ENCODE assay signal across 10 cellular contexts in genomic region chr6:12291785-12292604, GRCh38. TPM values are rescaled to one million over a fixed set of nuclear protein-coding genes. Genes with fewer than 3 reads are reported as not detected.
DNase-seq lines count a peak whose midpoint lies in the region; ATAC-seq, FAIRE-seq and TF ChIP-seq lines count a peak whose summit lies in the region.
"Had no signal": no experiment of that assay in that cellular context is flagged by ENCODE, and none has a peak within 500 bp of the region (broad histone marks: within the 10 kb centered on the region; RNA-seq: fewer than 3 reads in every experiment).

No MANE protein-coding gene starts in this region.

- peaks cover 1% of the 10 kb centered on the region for H3K36me3 ChIP-seq in bronchial epithelial cell (ENCODE audit: control insufficient read depth, insufficient read depth, low read length)

- no peak overlapping the region for H3K27ac Mint-ChIP-seq in activated naive CD4-positive, alpha-beta T cell treated with anti-CD3 and anti-CD28 coated beads, Interleukin-2, amount 10 ng/mL, durations not matched to agents 7 days and 5 days
- H3K27ac Mint-ChIP-seq: activated T-helper 2 cell treated with anti-CD3 and anti-CD28 coated beads, Interferon-gamma antibody, Interleukin-2, Interleukin-4, amounts not matched to agents 10 μg/mL and 5 μg/mL and 100 μg/mL, durations not matched to agents 14 hours and 24 hours and 36 hours had no signal

- no peak for FAIRE-seq in bronchial epithelial cell (lab: Jason Lieb, UNC)

- H3K9me3 Mint-ChIP-seq in activated naive CD4-positive, alpha-beta T cell treated with anti-CD3 and anti-CD28 coated beads, Interleukin-2, amount 10 ng/mL, durations not matched to agents 7 days and 5 days = no peaks in the 10 kb centered on the region
- H3K9me3 Mint-ChIP-seq: activated T-helper 2 cell treated with anti-CD3 and anti-CD28 coated beads, Interferon-gamma antibody, Interleukin-2, Interleukin-4, amounts not matched to agents 10 μg/mL and 5 μg/mL and 100 μg/mL, durations not matched to agents 14 hours and 24 hours and 36 hours had no signal

- intact Hi-C loops in lower leg skin (cut with DNase I; ENCODE audit: low total_unique reads) (no loop called here), head of caudate nucleus (cut with DNase I) (loop anchor here (10.0 kb wide), 1 partner anchor 313 kb away; no protein-coding TSS in a partner anchor)

- peak overlapping the region; percentile 99; the same call in 1 of the 2 replicates for H3K27ac ChIP-seq in 22Rv1

- H3K4me3 ChIP-seq in HFF-Myc (replicated peaks; ENCODE audit: low read depth, low read length) (peak overlapping the region; percentile 55), bronchial epithelial cell (ENCODE audit: low read depth, low read length) (peak overlapping the region; percentile 48), lower leg skin (ENCODE audit: low read depth, poor library complexity, severe bottlenecking) (peak overlapping the region; percentile 16)

- TF ChIP-seq POLR2A in lower leg skin (IDR thresholded peaks at IDR 0.05) = no peak

- TF ChIP-seq CTCF in 22Rv1 (IDR thresholded peaks at IDR 0.05) (peak; percentile 33), HFF-Myc (IDR thresholded peaks at IDR 0.05; ENCODE audit: low read depth, low read length, missing control alignments) (peak; percentile 21), bronchial epithelial cell (IDR thresholded peaks at IDR 0.05; ENCODE audit: insufficient read depth, low read length, severe bottlenecking) (peak; percentile 39), lower leg skin (IDR thresholded peaks at IDR 0.05) (no peak)

- no peak overlapping the region for H3K4me3 Mint-ChIP-seq in activated naive CD4-positive, alpha-beta T cell treated with anti-CD3 and anti-CD28 coated beads, Interleukin-2, amount 10 ng/mL, durations not matched to agents 7 days and 5 days

- no peak for DNase-seq in HFF-Myc (ENCODE audit: extremely low read depth, low read depth)
- DNase-seq in bronchial epithelial cell (ENCODE audit: low read depth) = peak; percentile 55
- DNase-seq in lower leg skin (ENCODE audit: low spot score in 2 of 2) = no peak
- DNase-seq in head of caudate nucleus = no peak
- DNase-seq in activated naive CD4-positive, alpha-beta T cell treated with anti-CD3 and anti-CD28 coated beads, Interleukin-2, amount 10 ng/mL, durations not matched to agents 7 days and 5 days = no peak
- no peak for DNase-seq in NCI-H2227 (lab: John Stamatoyannopoulos, UW; ENCODE audit: unreplicated experiment)
- DNase-seq: COR-L47 had no signal

- CTCF ChIA-PET in activated naive CD4-positive, alpha-beta T cell treated with anti-CD3 and anti-CD28 coated beads, Interleukin-2, amount 10 ng/mL, durations not matched to agents 7 days and 5 days (lab: Charles Lee) = interaction anchor here (1.3 to 3.4 kb wide), 4 partner anchors 58 to 716 kb away, joined by 3 to 44 read pairs (median 8); no protein-coding TSS in a partner anchor

- peaks cover 17% of the 10 kb centered on the region for H3K4me1 Mint-ChIP-seq in activated naive CD4-positive, alpha-beta T cell treated with anti-CD3 and anti-CD28 coated beads, Interleukin-2, amount 10 ng/mL, durations not matched to agents 7 days and 5 days

- H3K27me3 ChIP-seq in bronchial epithelial cell (ENCODE audit: control insufficient read depth, insufficient read depth, low read length) = no peaks in the 10 kb centered on the region

- ATAC-seq in GM21717 (IDR thresholded peaks at IDR 0.05; ENCODE audit: unreplicated experiment) = no peak

- no peaks in the 10 kb centered on the region for H3K36me3 Mint-ChIP-seq in activated naive CD4-positive, alpha-beta T cell treated with anti-CD3 and anti-CD28 coated beads, Interleukin-2, amount 10 ng/mL, durations not matched to agents 7 days and 5 days

- H3K27me3 Mint-ChIP-seq in activated naive CD4-positive, alpha-beta T cell treated with anti-CD3 and anti-CD28 coated beads, Interleukin-2, amount 10 ng/mL, durations not matched to agents 7 days and 5 days = peaks cover 59% of the 10 kb centered on the region

- WGBS in lower leg skin, 2 donors = 41 to 64% methylated on average over 15 of the region's 15 CpGs

RNA-seq across cellular contexts. Expression of gene EDN1, which starts 1.8 kb away (rescaled TPM):
- total RNA-seq in bronchial epithelial cell (2.9 and 9.7 TPM in 2 replicates), lower leg skin (10 to 100 TPM; 11.1 to 42.6 (median 15.5) TPM)

Comparison
In these comparisons a context has a peak if more than half of its experiments do, and no peak if none do; other contexts are left out.
1. CTCF ChIP-seq: peak in 22Rv1 (single experiment), HFF-Myc (single experiment) and bronchial epithelial cell (single experiment); none in lower leg skin (0 of 3).
2. Peak in every context shown above with its lines, with median percentiles within 50 percentile points of each other: H3K4me3 ChIP-seq.